ENCODE assay signal across 9 cellular contexts in genomic region chr19:51571599-51571998, GRCh38. TPM values are rescaled to one million over a fixed set of nuclear protein-coding genes. Genes with fewer than 3 reads are reported as not detected.
DNase-seq lines count a peak whose midpoint lies in the region; FAIRE-seq and TF ChIP-seq lines count a peak whose summit lies in the region.
"Had no signal": no experiment of that assay in that cellular context is flagged by ENCODE, and none has a peak within 500 bp of the region (broad histone marks: within the 10 kb centered on the region; RNA-seq: fewer than 3 reads in every experiment).

No MANE protein-coding gene starts in this region.

- peak; percentile 40 for FAIRE-seq in bronchial epithelial cell (lab: Jason Lieb, UNC)

- no peaks in the 10 kb centered on the region for H3K9me3 Mint-ChIP-seq in mesothelial cell of epicardium

- BruUV-seq in A673 (replicated peaks; lab: Mats Ljungman, UMichigan): TSS peak; percentile 72

- DNase-seq in A673 (ENCODE audit: low spot score) (peak; percentile 9), bronchial epithelial cell (ENCODE audit: low read depth) (peak; percentile 6), mesothelial cell of epicardium (ENCODE audit: low spot score in 2 of 2, unreplicated experiment in 2 of 2) (no peak), NOMO-1 treated with dmso at 0.1 percent for 144 hours (lab: John Stamatoyannopoulos, UW; ENCODE audit: unreplicated experiment) (no peak), NCI-H146 treated with DMSO at 0.1 percent for 48 hours (lab: John Stamatoyannopoulos, UW; ENCODE audit: unreplicated experiment) (no peak), hepatic stellate cell (ENCODE audit: low spot score) (no peak)
- DNase-seq in activated CD4-positive, alpha-beta T cell treated with anti-CD3 and anti-CD28 coated beads, Interleukin-2, amount 50 U/mL, for 1 hour: no peak

- no peaks in the 10 kb centered on the region for H3K9me3 ChIP-seq in A673 (ENCODE audit: low read depth, low read length, poor library complexity, severe bottlenecking)
- H3K9me3 ChIP-seq in HUES48 (ENCODE audit: control insufficient read depth, insufficient read depth, low read length): no peaks in the 10 kb centered on the region

- H3K4me3 Mint-ChIP-seq in mesothelial cell of epicardium: peak overlapping the region; percentile 89

- H3K27ac ChIP-seq in A673 (ENCODE audit: low read depth, low read length, poor library complexity, severe bottlenecking) (peak overlapping the region; percentile 72), HUES48 (ENCODE audit: low read depth, low read length) (no peak overlapping the region)
- H3K27ac ChIP-seq: epithelial cell of prostate had no signal

- H3K4me1 ChIP-seq in A673 (ENCODE audit: insufficient read depth, low read length, poor library complexity, severe bottlenecking): peaks cover 3% of the 10 kb centered on the region
- H3K4me1 ChIP-seq in HUES48 (ENCODE audit: control insufficient read depth, insufficient read depth, low read length): 0 out of 2 replicates have a peak, but pooled peaks cover 4% of the 10 kb centered on the region

- TF ChIP-seq CTCF in A673 (conservative IDR thresholded peaks at IDR 0.05; ENCODE audit: low read depth, low read length) (no peak), bronchial epithelial cell (IDR thresholded peaks at IDR 0.05; ENCODE audit: insufficient read depth, low read length, severe bottlenecking) (no peak), mesothelial cell of epicardium (IDR thresholded peaks at IDR 0.05; ENCODE audit: unreplicated experiment) (no peak)

- peaks cover 11% of the 10 kb centered on the region for H3K36me3 Mint-ChIP-seq in mesothelial cell of epicardium

- peaks cover 12% of the 10 kb centered on the region for H3K4me1 Mint-ChIP-seq in mesothelial cell of epicardium

- peaks cover 29% of the 10 kb centered on the region for H3K27me3 ChIP-seq in A673 (replicated peaks; ENCODE audit: insufficient read depth, low read depth, low read length, poor library complexity)
- no peaks in the 10 kb centered on the region for H3K27me3 ChIP-seq in HUES48 (ENCODE audit: control insufficient read depth, insufficient read depth, low read length)
- no peaks in the 10 kb centered on the region for H3K27me3 ChIP-seq in bronchial epithelial cell (ENCODE audit: control insufficient read depth, insufficient read depth, low read length)

- H3K36me3 ChIP-seq in A673 (ENCODE audit: insufficient read depth, low read length, poor library complexity, severe bottlenecking) (peaks cover 2% of the 10 kb centered on the region), HUES48 (ENCODE audit: control insufficient read depth, insufficient read depth, low read length) (peaks cover 19% of the 10 kb centered on the region), bronchial epithelial cell (ENCODE audit: control insufficient read depth, insufficient read depth, low read length) (peaks cover 6% of the 10 kb centered on the region)

- H3K27ac Mint-ChIP-seq in mesothelial cell of epicardium: peak overlapping the region; percentile 91

- CTCF ChIA-PET in A673 (lab: Charles Lee): interaction anchor here (0.9 kb wide), 1 partner anchor 85 kb away, joined by 4 read pairs; no protein-coding TSS in a partner anchor

- peak overlapping the region; percentile 70 for H3K4me3 ChIP-seq in A673 (ENCODE audit: low read depth, low read length, poor library complexity, severe bottlenecking)
- H3K4me3 ChIP-seq in HUES48 (ENCODE audit: low read depth, low read length): peak overlapping the region; percentile 86
- peak overlapping the region; percentile 86 for H3K4me3 ChIP-seq in bronchial epithelial cell (ENCODE audit: low read depth, low read length)

- POLR2A ChIA-PET in A673 (lab: Charles Lee; ENCODE audit: low non-redundant PET): interaction anchor here (0.6 kb wide), 2 partner anchors 110 to 117 kb away, joined by 3 to 11 read pairs; no protein-coding TSS in a partner anchor

- peak overlapping the region; percentile 45; the same call in 1 of the 2 replicates for H3K9ac ChIP-seq in HUES48 (ENCODE audit: low read depth, low read length)

- H3K27me3 Mint-ChIP-seq in mesothelial cell of epicardium (ENCODE audit: low read depth): peaks cover 5% of the 10 kb centered on the region

- intact Hi-C loops in A673 (cut with micrococcal nuclease; ENCODE audit: unreplicated experiment): loop anchor here (2.0 kb wide), 1 partner anchor 23 kb away; no protein-coding TSS in a partner anchor

RNA-seq across cellular contexts. Expression of gene ZNF175, which starts 0.5 kb away (rescaled TPM):
- total RNA-seq in A673 (2021) (10.4 and 15.1 TPM in 2 replicates), bronchial epithelial cell (1.6 and 2.2 TPM in 2 replicates), mesothelial cell of epicardium (12.2 to 15.2 TPM (median 13.5 TPM) in 3 replicates)

RNA-seq across cellular contexts. Expression of gene SIGLEC6, which starts 40.1 kb away (rescaled TPM):
- total RNA-seq in A673 (2021) (not detected in 2 replicates), bronchial epithelial cell (not detected in 2 replicates), mesothelial cell of epicardium (not detected in 3 replicates)

RNA-seq across cellular contexts. Expression of gene SIGLEC5, which starts 58.6 kb away (rescaled TPM):
- not detected in 2 replicates for total RNA-seq in A673 (2021)
- not detected in 2 replicates for total RNA-seq in bronchial epithelial cell
- total RNA-seq in mesothelial cell of epicardium: not detected in 3 replicates

Comparison
In these comparisons a context has a peak if more than half of its experiments do, and no peak if none do; other contexts are left out.
1. DNase-seq: peak in A673 (single experiment) and bronchial epithelial cell (single experiment); none in mesothelial cell of epicardium (0 of 2), NOMO-1 treated with dmso at 0.1 percent for 144 hours (single experiment), NCI-H146 treated with DMSO at 0.1 percent for 48 hours (single experiment), hepatic stellate cell (single experiment) and activated CD4-positive, alpha-beta T cell treated with anti-CD3 and anti-CD28 coated beads, Interleukin-2, amount 50 U/mL, for 1 hour (single experiment).
2. Peak in every context shown above with its lines, with median percentiles within 50 percentile points of each other: H3K4me3 ChIP-seq.